Comparison of ENCODE assay signal across 8 cellular contexts in the genomic region with DNA sequence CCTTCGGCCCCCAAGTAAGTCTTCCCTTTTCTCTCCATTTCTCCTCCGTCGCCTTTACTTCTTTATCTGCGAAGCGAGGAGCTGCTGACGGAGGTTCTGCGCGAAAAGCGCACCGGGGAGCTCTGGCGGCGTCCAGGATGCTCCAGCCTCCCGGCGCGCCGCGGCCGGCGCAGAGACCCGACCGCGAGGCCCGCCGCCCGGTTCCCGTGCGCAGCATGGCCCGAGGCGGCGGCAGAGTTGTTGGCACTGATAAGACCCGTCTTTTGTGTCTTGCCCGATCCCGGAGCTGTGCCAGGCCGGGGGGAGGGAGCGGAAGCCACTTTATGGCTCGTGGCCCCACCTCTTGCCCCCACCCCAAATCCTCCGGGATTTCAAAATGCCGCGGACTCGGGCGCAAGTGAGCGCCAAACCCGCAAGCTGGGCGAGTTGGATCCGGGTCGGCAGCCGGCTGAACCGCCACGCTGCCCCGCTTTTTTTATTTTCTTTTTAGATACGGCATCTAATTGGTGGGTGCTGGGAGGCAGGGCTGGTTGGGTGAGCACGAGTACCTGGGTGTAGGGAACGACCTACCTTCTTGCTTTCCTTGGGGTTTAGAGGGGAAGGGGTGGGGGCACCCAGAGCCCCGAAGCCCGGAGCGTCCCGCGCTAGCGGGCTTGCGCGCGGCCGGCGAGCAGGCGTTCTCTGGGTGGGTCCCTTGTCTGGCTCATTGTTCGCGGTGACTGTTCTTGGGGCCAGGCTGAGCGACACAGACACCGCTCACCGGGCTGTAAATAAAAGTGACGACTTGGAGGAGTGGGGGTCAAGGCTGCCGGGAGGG.
DNase-seq lines count a peak whose midpoint lies in the region; ATAC-seq and TF ChIP-seq lines count a peak whose summit lies in the region.

No MANE protein-coding gene starts in this region.

- H3K9me3 ChIP-seq in parathyroid adenoma (ENCODE audit: control insufficient read depth, low read length), result no peaks in the 10 kb centered on the region

- H3K4me3 Mint-ChIP-seq in activated T-cell treated with anti-CD3 and anti-CD28 coated beads, Interleukin-2, amount 50 U/mL, for 4 hours, result peak overlapping the region; percentile 49

- no peak for DNase-seq in activated T-cell treated with anti-CD3 and anti-CD28 coated beads, Interleukin-2, amount 50 U/mL, for 4 hours
- no peak for DNase-seq in activated T-cell treated with anti-CD3 and anti-CD28 coated beads, Interleukin-2, amount 50 U/mL, for 48 hours
- DNase-seq in SK-MEL-5 (ENCODE audit: low read depth, low spot score), result peak; percentile 1
- peak in 36 of 42 donors; percentile 3 to 57 (median 25) for DNase-seq in head of caudate nucleus
- DNase-seq in cerebellar cortex (ENCODE audit: low spot score), result no peak

- H3K4me1 ChIP-seq in parathyroid adenoma, result no peaks in the 10 kb centered on the region

- in situ Hi-C loops in SK-MEL-5 (cut with HindIII; ENCODE audit: low pct_unique_long_range_greater_than_20kb, low sequenced_read_pairs), result no loop called here

- no peak for TF ChIP-seq CTCF in parathyroid adenoma (IDR thresholded peaks at IDR 0.05)

- H3K36me3 ChIP-seq in parathyroid adenoma (ENCODE audit: control insufficient read depth, insufficient read depth, low read length), result no peaks in the 10 kb centered on the region

- H3K27me3 ChIP-seq in parathyroid adenoma (ENCODE audit: control insufficient read depth, insufficient read depth, low read length), result no peaks in the 10 kb centered on the region

- peak overlapping the region; percentile 20 for H2AFZ ChIP-seq in parathyroid adenoma

- H3K4me3 ChIP-seq in parathyroid adenoma (ENCODE audit: low read depth, low read length), result peak overlapping the region; percentile 61

- H3K4me1 Mint-ChIP-seq in activated T-cell treated with anti-CD3 and anti-CD28 coated beads, Interleukin-2, amount 50 U/mL, for 4 hours (ENCODE audit: low read depth), result peaks cover 9% of the 10 kb centered on the region

- peak overlapping the region; percentile 76 for H3K4me2 ChIP-seq in parathyroid adenoma (ENCODE audit: low read length)

- no peaks in the 10 kb centered on the region for H3K36me3 Mint-ChIP-seq in activated T-cell treated with anti-CD3 and anti-CD28 coated beads, Interleukin-2, amount 50 U/mL, for 4 hours (ENCODE audit: insufficient read depth)

- intact Hi-C loops in head of caudate nucleus (cut with DNase I), result no loop called here

- peaks cover 4% of the 10 kb centered on the region for H3K9me3 Mint-ChIP-seq in activated T-cell treated with anti-CD3 and anti-CD28 coated beads, Interleukin-2, amount 50 U/mL, for 4 hours

- H3K27ac ChIP-seq in parathyroid adenoma, result no peak overlapping the region

- peaks cover 43% of the 10 kb centered on the region for H3K27me3 Mint-ChIP-seq in activated T-cell treated with anti-CD3 and anti-CD28 coated beads, Interleukin-2, amount 50 U/mL, for 4 hours (ENCODE audit: low read depth)

- H3K9ac ChIP-seq in parathyroid adenoma, result no peak overlapping the region

- no peaks in the 10 kb centered on the region for H3K79me2 ChIP-seq in parathyroid adenoma

- peak in 1 of 2 donors; percentile 40 for ATAC-seq in activated T-cell treated with anti-CD3 and anti-CD28 coated beads, Interleukin-2, amount 50 U/mL, for 4 hours
- ATAC-seq in GM21526 (IDR thresholded peaks at IDR 0.05; ENCODE audit: low FRiP score, unreplicated experiment) (no peak), GM18519 (IDR thresholded peaks at IDR 0.05; ENCODE audit: low FRiP score, unreplicated experiment) (no peak)

Comparison
In these comparisons a context has a peak if more than half of its experiments do, and no peak if none do; other contexts are left out.
1. DNase-seq: peak in SK-MEL-5 (single experiment) and head of caudate nucleus (36 of 42); none in activated T-cell treated with anti-CD3 and anti-CD28 coated beads, Interleukin-2, amount 50 U/mL, for 4 hours (single experiment), activated T-cell treated with anti-CD3 and anti-CD28 coated beads, Interleukin-2, amount 50 U/mL, for 48 hours (0 of 2) and cerebellar cortex (single experiment).